In genomic region chr1:209576798-209577197, GRCh38 we compare ENCODE assay signal across 8 cellular contexts. TPM values are rescaled to one million over a fixed set of nuclear protein-coding genes. Genes with fewer than 3 reads are reported as not detected.
DNase-seq lines count a peak whose midpoint lies in the region; ATAC-seq, FAIRE-seq and TF ChIP-seq lines count a peak whose summit lies in the region.

No MANE protein-coding gene starts in this region.

- H3K4me1 ChIP-seq in astrocyte (ENCODE audit: insufficient read depth, low read length), result peaks cover 11% of the 10 kb centered on the region

- H3K4me3 ChIP-seq in astrocyte (ENCODE audit: insufficient read depth, low read depth, low read length), result no peak overlapping the region

- H3K79me2 ChIP-seq in astrocyte (ENCODE audit: insufficient read depth, low read length), result no peaks in the 10 kb centered on the region

- no peak overlapping the region for H3K27ac ChIP-seq in astrocyte (ENCODE audit: low read depth, low read length)

- H3K27me3 ChIP-seq in astrocyte (ENCODE audit: insufficient read depth, low read length), result peaks cover 18% of the 10 kb centered on the region

- H3K36me3 ChIP-seq in astrocyte (ENCODE audit: insufficient read depth, low read length), result no peaks in the 10 kb centered on the region

- no peak overlapping the region for H2AFZ ChIP-seq in astrocyte (ENCODE audit: low read depth, low read length)

- peak; percentile 80 for DNase-seq in GM10248 (ENCODE audit: extremely low spot score)
- DNase-seq in HFFc6, result peak; percentile 74
- peak; percentile 37 for DNase-seq in NCI-H1105 treated with DMSO at 0.1 percent for 48 hours (lab: John Stamatoyannopoulos, UW)
- peak; percentile 55 for DNase-seq in T-helper 2 cell treated with Interferon-gamma antibody and Interleukin-4, amounts not matched to agents 5 μg/mL and 100 μg/mL, for 36 hours (ENCODE audit: low spot score)
- DNase-seq in astrocyte (ENCODE audit: low read depth), result no peak
- peak; percentile 53 to 75 for DNase-seq in hippocampal formation (lab: John Stamatoyannopoulos, UW)
- DNase-seq in stimulated activated CD4-positive, alpha-beta T cell treated with anti-CD3 and anti-CD28 coated beads, Interleukin-12 subunit alpha, Interleukin-12 subunit beta, amount 100 ng/mL, for 24 hours (ENCODE audit: low read depth in 2 of 2), result peak; percentile 41 to 70

- H3K36me3 Mint-ChIP-seq in HFFc6 (ENCODE audit: low read depth) (no peaks in the 10 kb centered on the region), astrocyte (ENCODE audit: low read depth, unreplicated experiment) (no peaks in the 10 kb centered on the region)
- no peaks in the 10 kb centered on the region for H3K36me3 Mint-ChIP-seq in T-helper 2 cell treated with Interferon-gamma antibody and Interleukin-4, amounts not matched to agents 5 μg/mL and 100 μg/mL, for 36 hours (ENCODE audit: low read depth)

- H3K4me2 ChIP-seq in astrocyte (ENCODE audit: low read length), result peak overlapping the region; percentile 27

- POLR2A ChIA-PET in GM10248 (lab: Yijun Ruan, JAX), result no interaction called here

- peaks cover under 1% of the 10 kb centered on the region for H3K27me3 Mint-ChIP-seq in HFFc6 (ENCODE audit: insufficient read depth)
- peaks cover 22% of the 10 kb centered on the region for H3K27me3 Mint-ChIP-seq in T-helper 2 cell treated with Interferon-gamma antibody and Interleukin-4, amounts not matched to agents 5 μg/mL and 100 μg/mL, for 36 hours (ENCODE audit: low read depth)
- peaks cover 36% of the 10 kb centered on the region for H3K27me3 Mint-ChIP-seq in astrocyte (ENCODE audit: low read depth, unreplicated experiment)

- peak; percentile 91 for TF ChIP-seq CTCF in GM10248 (IDR thresholded peaks at IDR 0.05; ENCODE audit: control extremely low read depth, extremely low read depth, low read depth, missing control alignments)
- peak; percentile 96 for TF ChIP-seq CTCF in HFFc6 (IDR thresholded peaks at IDR 0.05)
- TF ChIP-seq CTCF in astrocyte (IDR thresholded peaks at IDR 0.05; ENCODE audit: insufficient read depth, low read depth, low read length), result peak; percentile 91

- peaks cover 6% of the 10 kb centered on the region for H3K4me1 Mint-ChIP-seq in HFFc6 (ENCODE audit: low read depth)
- H3K4me1 Mint-ChIP-seq in T-helper 2 cell treated with Interferon-gamma antibody and Interleukin-4, amounts not matched to agents 5 μg/mL and 100 μg/mL, for 36 hours (ENCODE audit: low read depth), result no peaks in the 10 kb centered on the region
- peaks cover 2% of the 10 kb centered on the region for H3K4me1 Mint-ChIP-seq in astrocyte (ENCODE audit: low read depth, unreplicated experiment)

- CTCF ChIA-PET in GM10248 (lab: Yijun Ruan, JAX), result interaction anchor here (0.6 to 17.0 kb wide), 34 partner anchors 9 to 328 kb away, joined by 3 to 144 read pairs (median 5); no protein-coding TSS in a partner anchor

- H3K27ac Mint-ChIP-seq in HFFc6, result peak overlapping the region; percentile 87
- no peak overlapping the region for H3K27ac Mint-ChIP-seq in T-helper 2 cell treated with Interferon-gamma antibody and Interleukin-4, amounts not matched to agents 5 μg/mL and 100 μg/mL, for 36 hours
- H3K27ac Mint-ChIP-seq in astrocyte (ENCODE audit: unreplicated experiment), result no peak overlapping the region

- H3K9ac ChIP-seq in astrocyte (ENCODE audit: low read length), result no peak overlapping the region

- no peaks in the 10 kb centered on the region for H3K9me3 Mint-ChIP-seq in HFFc6
- H3K9me3 Mint-ChIP-seq in T-helper 2 cell treated with Interferon-gamma antibody and Interleukin-4, amounts not matched to agents 5 μg/mL and 100 μg/mL, for 36 hours, result no peaks in the 10 kb centered on the region
- H3K9me3 Mint-ChIP-seq in astrocyte (ENCODE audit: unreplicated experiment), result no peaks in the 10 kb centered on the region

- H3K9me3 ChIP-seq in astrocyte (ENCODE audit: insufficient read depth, low read depth, low read length), result no peaks in the 10 kb centered on the region

- FAIRE-seq in astrocyte (lab: Jason Lieb, UNC), result no peak

- no peak for ATAC-seq in GM19324 (IDR thresholded peaks at IDR 0.05; ENCODE audit: low FRiP score, unreplicated experiment)

- peak overlapping the region; percentile 69 for H3K4me3 Mint-ChIP-seq in HFFc6
- H3K4me3 Mint-ChIP-seq in T-helper 2 cell treated with Interferon-gamma antibody and Interleukin-4, amounts not matched to agents 5 μg/mL and 100 μg/mL, for 36 hours, result no peak overlapping the region
- H3K4me3 Mint-ChIP-seq in astrocyte (ENCODE audit: unreplicated experiment), result no peak overlapping the region

- H4K20me1 ChIP-seq in astrocyte (ENCODE audit: insufficient read depth, low read length), result no peaks in the 10 kb centered on the region

RNA-seq across cellular contexts. Expression of gene CAMK1G, which starts 6.7 kb away (rescaled TPM):
- 1 to 10 TPM; 4.9 to 8.0 (median 5.9) TPM for total RNA-seq in HFFc6 (2021; fragmentation: NEBNext Ultra II Directional; extraction: Animal tissue kit (Norgen Biotek cat#: 25700))
- total RNA-seq in astrocyte, result 0.41 and 0.45 TPM in 2 replicates
